ENCODE assay signal across 1 cellular context in the genomic region with DNA sequence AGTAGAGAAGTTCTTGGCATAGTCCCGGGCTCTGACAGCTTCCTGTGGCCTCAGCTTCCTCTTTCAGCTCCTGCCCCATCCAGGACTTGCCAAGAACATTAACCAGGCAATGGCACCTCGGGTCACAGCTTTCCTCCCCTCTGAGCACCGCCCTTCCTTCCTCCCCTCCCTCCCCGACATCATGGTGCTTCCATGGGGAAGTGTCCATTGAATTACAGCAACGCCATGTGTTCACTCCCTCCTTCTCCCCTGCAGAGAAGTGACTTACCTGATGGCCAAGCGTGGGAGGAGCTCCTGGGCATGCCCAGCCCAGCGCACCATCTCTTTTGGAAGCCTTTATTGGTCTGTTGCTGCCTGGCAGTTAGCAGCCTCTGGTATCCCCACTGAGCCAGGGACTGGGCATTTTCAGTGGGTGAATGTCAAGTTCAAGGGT.
TF ChIP-seq lines count a peak whose summit lies in the region.

No MANE protein-coding gene starts in this region.

TF ChIP-seq in GM23338, 12 proteins besides CTCF, POLR2A, EP300 and RAD21 (continued from another document):
- TF ChIP-seq, protein P1, sequence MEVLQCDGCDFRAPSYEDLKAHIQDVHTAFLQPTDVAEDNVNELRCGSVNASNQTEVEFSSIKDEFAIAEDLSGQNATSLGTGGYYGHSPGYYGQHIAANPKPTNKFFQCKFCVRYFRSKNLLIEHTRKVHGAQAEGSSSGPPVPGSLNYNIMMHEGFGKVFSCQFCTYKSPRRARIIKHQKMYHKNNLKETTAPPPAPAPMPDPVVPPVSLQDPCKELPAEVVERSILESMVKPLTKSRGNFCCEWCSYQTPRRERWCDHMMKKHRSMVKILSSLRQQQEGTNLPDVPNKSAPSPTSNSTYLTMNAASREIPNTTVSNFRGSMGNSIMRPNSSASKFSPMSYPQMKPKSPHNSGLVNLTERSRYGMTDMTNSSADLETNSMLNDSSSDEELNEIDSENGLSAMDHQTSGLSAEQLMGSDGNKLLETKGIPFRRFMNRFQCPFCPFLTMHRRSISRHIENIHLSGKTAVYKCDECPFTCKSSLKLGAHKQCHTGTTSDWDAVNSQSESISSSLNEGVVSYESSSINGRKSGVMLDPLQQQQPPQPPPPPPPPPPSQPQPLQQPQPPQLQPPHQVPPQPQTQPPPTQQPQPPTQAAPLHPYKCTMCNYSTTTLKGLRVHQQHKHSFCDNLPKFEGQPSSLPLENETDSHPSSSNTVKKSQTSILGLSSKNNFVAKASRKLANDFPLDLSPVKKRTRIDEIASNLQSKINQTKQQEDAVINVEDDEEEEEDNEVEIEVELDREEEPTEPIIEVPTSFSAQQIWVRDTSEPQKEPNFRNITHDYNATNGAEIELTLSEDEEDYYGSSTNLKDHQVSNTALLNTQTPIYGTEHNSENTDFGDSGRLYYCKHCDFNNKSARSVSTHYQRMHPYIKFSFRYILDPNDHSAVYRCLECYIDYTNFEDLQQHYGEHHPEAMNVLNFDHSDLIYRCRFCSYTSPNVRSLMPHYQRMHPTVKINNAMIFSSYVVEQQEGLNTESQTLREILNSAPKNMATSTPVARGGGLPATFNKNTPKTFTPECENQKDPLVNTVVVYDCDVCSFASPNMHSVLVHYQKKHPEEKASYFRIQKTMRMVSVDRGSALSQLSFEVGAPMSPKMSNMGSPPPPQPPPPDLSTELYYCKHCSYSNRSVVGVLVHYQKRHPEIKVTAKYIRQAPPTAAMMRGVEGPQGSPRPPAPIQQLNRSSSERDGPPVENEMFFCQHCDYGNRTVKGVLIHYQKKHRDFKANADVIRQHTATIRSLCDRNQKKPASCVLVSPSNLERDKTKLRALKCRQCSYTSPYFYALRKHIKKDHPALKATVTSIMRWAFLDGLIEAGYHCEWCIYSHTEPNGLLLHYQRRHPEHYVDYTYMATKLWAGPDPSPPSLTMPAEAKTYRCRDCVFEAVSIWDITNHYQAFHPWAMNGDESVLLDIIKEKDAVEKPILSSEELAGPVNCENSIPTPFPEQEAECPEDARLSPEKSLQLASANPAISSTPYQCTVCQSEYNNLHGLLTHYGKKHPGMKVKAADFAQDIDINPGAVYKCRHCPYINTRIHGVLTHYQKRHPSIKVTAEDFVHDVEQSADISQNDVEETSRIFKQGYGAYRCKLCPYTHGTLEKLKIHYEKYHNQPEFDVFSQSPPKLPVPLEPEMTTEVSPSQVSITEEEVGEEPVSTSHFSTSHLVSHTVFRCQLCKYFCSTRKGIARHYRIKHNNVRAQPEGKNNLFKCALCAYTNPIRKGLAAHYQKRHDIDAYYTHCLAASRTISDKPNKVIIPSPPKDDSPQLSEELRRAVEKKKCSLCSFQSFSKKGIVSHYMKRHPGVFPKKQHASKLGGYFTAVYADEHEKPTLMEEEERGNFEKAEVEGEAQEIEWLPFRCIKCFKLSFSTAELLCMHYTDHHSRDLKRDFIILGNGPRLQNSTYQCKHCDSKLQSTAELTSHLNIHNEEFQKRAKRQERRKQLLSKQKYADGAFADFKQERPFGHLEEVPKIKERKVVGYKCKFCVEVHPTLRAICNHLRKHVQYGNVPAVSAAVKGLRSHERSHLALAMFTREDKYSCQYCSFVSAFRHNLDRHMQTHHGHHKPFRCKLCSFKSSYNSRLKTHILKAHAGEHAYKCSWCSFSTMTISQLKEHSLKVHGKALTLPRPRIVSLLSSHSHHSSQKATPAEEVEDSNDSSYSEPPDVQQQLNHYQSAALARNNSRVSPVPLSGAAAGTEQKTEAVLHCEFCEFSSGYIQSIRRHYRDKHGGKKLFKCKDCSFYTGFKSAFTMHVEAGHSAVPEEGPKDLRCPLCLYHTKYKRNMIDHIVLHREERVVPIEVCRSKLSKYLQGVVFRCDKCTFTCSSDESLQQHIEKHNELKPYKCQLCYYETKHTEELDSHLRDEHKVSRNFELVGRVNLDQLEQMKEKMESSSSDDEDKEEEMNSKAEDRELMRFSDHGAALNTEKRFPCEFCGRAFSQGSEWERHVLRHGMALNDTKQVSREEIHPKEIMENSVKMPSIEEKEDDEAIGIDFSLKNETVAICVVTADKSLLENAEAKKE (CRISPR knock-in tag; IDR thresholded peaks at IDR 0.05) = no peak
- TF ChIP-seq, protein P2, sequence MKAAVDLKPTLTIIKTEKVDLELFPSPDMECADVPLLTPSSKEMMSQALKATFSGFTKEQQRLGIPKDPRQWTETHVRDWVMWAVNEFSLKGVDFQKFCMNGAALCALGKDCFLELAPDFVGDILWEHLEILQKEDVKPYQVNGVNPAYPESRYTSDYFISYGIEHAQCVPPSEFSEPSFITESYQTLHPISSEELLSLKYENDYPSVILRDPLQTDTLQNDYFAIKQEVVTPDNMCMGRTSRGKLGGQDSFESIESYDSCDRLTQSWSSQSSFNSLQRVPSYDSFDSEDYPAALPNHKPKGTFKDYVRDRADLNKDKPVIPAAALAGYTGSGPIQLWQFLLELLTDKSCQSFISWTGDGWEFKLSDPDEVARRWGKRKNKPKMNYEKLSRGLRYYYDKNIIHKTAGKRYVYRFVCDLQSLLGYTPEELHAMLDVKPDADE (IDR thresholded peaks at IDR 0.05) = no peak
- TF ChIP-seq, protein P3, sequence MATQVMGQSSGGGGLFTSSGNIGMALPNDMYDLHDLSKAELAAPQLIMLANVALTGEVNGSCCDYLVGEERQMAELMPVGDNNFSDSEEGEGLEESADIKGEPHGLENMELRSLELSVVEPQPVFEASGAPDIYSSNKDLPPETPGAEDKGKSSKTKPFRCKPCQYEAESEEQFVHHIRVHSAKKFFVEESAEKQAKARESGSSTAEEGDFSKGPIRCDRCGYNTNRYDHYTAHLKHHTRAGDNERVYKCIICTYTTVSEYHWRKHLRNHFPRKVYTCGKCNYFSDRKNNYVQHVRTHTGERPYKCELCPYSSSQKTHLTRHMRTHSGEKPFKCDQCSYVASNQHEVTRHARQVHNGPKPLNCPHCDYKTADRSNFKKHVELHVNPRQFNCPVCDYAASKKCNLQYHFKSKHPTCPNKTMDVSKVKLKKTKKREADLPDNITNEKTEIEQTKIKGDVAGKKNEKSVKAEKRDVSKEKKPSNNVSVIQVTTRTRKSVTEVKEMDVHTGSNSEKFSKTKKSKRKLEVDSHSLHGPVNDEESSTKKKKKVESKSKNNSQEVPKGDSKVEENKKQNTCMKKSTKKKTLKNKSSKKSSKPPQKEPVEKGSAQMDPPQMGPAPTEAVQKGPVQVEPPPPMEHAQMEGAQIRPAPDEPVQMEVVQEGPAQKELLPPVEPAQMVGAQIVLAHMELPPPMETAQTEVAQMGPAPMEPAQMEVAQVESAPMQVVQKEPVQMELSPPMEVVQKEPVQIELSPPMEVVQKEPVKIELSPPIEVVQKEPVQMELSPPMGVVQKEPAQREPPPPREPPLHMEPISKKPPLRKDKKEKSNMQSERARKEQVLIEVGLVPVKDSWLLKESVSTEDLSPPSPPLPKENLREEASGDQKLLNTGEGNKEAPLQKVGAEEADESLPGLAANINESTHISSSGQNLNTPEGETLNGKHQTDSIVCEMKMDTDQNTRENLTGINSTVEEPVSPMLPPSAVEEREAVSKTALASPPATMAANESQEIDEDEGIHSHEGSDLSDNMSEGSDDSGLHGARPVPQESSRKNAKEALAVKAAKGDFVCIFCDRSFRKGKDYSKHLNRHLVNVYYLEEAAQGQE (IDR thresholded peaks at IDR 0.05; ENCODE audit: unreplicated experiment) = no peak
- TF ChIP-seq EZH2 (IDR thresholded peaks at IDR 0.05; ENCODE audit: low read depth, unreplicated experiment) = no peak
